1 cellular context compared by ENCODE assay signal in the genomic region with DNA sequence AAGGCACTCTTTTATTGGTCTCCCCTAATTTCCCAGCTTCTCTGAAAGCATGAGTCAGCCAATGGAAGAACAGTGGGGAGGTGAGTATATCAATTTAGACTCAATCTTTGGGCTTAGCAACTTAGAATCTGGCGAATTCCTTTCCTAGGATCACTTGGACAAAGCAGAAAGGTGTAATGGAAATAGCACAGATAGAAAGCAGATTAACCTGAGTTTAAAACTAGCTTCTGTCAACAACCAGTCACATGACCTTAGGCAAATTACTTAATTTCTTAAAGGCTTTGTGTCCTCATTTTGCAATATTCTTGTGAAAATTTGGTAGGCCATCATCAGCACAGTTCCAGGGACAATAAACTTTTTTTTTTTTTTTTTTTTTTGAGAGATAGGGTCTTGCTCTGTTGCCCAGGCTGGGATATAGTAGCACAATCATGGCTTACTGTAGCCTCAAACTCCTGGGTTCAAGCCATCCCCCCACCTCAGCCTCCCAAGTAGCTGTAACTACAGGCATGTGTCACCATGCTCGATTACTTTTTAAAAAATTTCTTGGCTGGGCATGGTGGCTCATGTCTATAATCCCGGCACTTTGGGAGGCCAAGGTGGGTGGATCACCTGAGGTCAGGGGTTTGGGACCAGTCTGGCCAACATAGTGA.
TF ChIP-seq lines count a peak whose summit lies in the region.

No MANE protein-coding gene starts in this region.

TF ChIP-seq in H1, 55 proteins besides CTCF, POLR2A, EP300 and RAD21:
- TF ChIP-seq, protein P1, sequence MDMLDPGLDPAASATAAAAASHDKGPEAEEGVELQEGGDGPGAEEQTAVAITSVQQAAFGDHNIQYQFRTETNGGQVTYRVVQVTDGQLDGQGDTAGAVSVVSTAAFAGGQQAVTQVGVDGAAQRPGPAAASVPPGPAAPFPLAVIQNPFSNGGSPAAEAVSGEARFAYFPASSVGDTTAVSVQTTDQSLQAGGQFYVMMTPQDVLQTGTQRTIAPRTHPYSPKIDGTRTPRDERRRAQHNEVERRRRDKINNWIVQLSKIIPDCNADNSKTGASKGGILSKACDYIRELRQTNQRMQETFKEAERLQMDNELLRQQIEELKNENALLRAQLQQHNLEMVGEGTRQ (IDR thresholded peaks at IDR 0.05; ENCODE audit: low read length): no peak
- TF ChIP-seq CTBP2 (IDR thresholded peaks at IDR 0.05; ENCODE audit: borderline replicate concordance, insufficient read depth, insufficient read length, low read length) (no peak), KDM5A (IDR thresholded peaks at IDR 0.05; ENCODE audit: low read length) (no peak), RXRA (IDR thresholded peaks at IDR 0.05; ENCODE audit: insufficient read depth, low read depth, low read length) (no peak), CBX8 (IDR thresholded peaks at IDR 0.05; ENCODE audit: borderline replicate concordance, low read depth, low read length) (no peak)
